14 cellular contexts compared by ENCODE assay signal in genomic region chr10:116005301-116005700, GRCh38.
A peak's percentile ranks its signal among the peaks of the same experiment; 100 is the strongest.
DNase-seq lines count a peak whose midpoint lies in the region; ATAC-seq and TF ChIP-seq lines count a peak whose summit lies in the region.
"Had no signal": no experiment of that assay in that cellular context is flagged by ENCODE, and none has a peak within 500 bp of the region (broad histone marks: within the 10 kb centered on the region; RNA-seq: fewer than 3 reads in every experiment).

No MANE protein-coding gene starts in this region.

- H3K36me3 Mint-ChIP-seq in neural crest cell (ENCODE audit: low read depth): no peaks in the 10 kb centered on the region
- H3K36me3 Mint-ChIP-seq: CD4-positive, alpha-beta memory T cell had no signal

- no peaks in the 10 kb centered on the region for H4K20me1 ChIP-seq in Loucy (ENCODE audit: insufficient read depth, low read length, poor library complexity, severe bottlenecking)

- no peaks in the 10 kb centered on the region for H3K79me2 ChIP-seq in Loucy (ENCODE audit: insufficient read depth, low read length)

- no peaks in the 10 kb centered on the region for H3K9me3 ChIP-seq in Loucy (ENCODE audit: insufficient read depth, low read depth, low read length)
- H3K9me3 ChIP-seq: Caco-2, HAP-1 had no signal

- no peaks in the 10 kb centered on the region for H3K27me3 ChIP-seq in Loucy (ENCODE audit: insufficient read depth, low read length, poor library complexity, severe bottlenecking)

- H3K9me2 ChIP-seq in Loucy (replicated peaks; ENCODE audit: low read depth, low read length): no peaks in the 10 kb centered on the region

- peak overlapping the region; percentile 53; the same call in 1 of the 2 replicates for H2AFZ ChIP-seq in Loucy (ENCODE audit: low read length)

- H3K4me3 ChIP-seq in Loucy (ENCODE audit: low read length, poor library complexity, severe bottlenecking): no peak overlapping the region
- H3K4me3 ChIP-seq: HAP-1 had no signal

- H3K4me1 Mint-ChIP-seq in neural crest cell: peaks cover 18% of the 10 kb centered on the region
- H3K4me1 Mint-ChIP-seq: CD4-positive, alpha-beta memory T cell had no signal

- no peak overlapping the region for H3K4me2 ChIP-seq in Loucy (ENCODE audit: low read depth, low read length, poor library complexity, severe bottlenecking)

- H3K36me3 ChIP-seq in Loucy (ENCODE audit: insufficient read depth, low read length): no peaks in the 10 kb centered on the region
- H3K36me3 ChIP-seq: HAP-1 had no signal

- H3F3A ChIP-seq in Loucy (ENCODE audit: low read depth): no peaks in the 10 kb centered on the region

- peak; percentile 74 for ATAC-seq in left lobe of liver
- no peak for ATAC-seq in activated CD4-positive, CD25-positive, alpha-beta regulatory T cell treated with anti-CD3 and anti-CD28 coated beads, Interleukin-2, amount 50 U/mL, for 24 hours

- H3K27me3 Mint-ChIP-seq in neural crest cell (ENCODE audit: low read depth): no peaks in the 10 kb centered on the region
- H3K27me3 Mint-ChIP-seq: CD4-positive, alpha-beta memory T cell had no signal

- peak overlapping the region; percentile 21 for H3K27ac Mint-ChIP-seq in neural crest cell (ENCODE audit: unreplicated experiment)
- H3K27ac Mint-ChIP-seq: CD4-positive, alpha-beta memory T cell; HFFc6 had no signal

- peaks cover 4% of the 10 kb centered on the region for H3K4me1 ChIP-seq in Loucy (ENCODE audit: insufficient read depth, low read length, poor library complexity, severe bottlenecking)
- H3K4me1 ChIP-seq: HAP-1 had no signal

- no peaks in the 10 kb centered on the region for H3K9me3 Mint-ChIP-seq in neural crest cell
- H3K9me3 Mint-ChIP-seq: HFFc6 had no signal

- DNase-seq in left lobe of liver (ENCODE audit: low spot score) (peak; percentile 67), neural crest cell (ENCODE audit: low read depth, low spot score) (no peak), NCI-H2081 (lab: John Stamatoyannopoulos, UW) (no peak), retina (no peak)
- DNase-seq: C1 segment of cervical spinal cord; CD4-positive, alpha-beta memory T cell; DMS153; DND-41; GOT3; HFFc6 had no signal

- H3K4me3 Mint-ChIP-seq in neural crest cell: no peak overlapping the region
- H3K4me3 Mint-ChIP-seq: CD4-positive, alpha-beta memory T cell; HFFc6 had no signal

- no peak for TF ChIP-seq CTCF in Loucy (conservative IDR thresholded peaks at IDR 0.05; ENCODE audit: low read length)
- no peak for TF ChIP-seq CTCF in neural crest cell (conservative IDR thresholded peaks at IDR 0.05)

- no peak overlapping the region for H3K9ac ChIP-seq in Loucy (ENCODE audit: low read depth, low read length, poor library complexity, severe bottlenecking)
